ENCODE assay signal across 16 cellular contexts in the genomic region with DNA sequence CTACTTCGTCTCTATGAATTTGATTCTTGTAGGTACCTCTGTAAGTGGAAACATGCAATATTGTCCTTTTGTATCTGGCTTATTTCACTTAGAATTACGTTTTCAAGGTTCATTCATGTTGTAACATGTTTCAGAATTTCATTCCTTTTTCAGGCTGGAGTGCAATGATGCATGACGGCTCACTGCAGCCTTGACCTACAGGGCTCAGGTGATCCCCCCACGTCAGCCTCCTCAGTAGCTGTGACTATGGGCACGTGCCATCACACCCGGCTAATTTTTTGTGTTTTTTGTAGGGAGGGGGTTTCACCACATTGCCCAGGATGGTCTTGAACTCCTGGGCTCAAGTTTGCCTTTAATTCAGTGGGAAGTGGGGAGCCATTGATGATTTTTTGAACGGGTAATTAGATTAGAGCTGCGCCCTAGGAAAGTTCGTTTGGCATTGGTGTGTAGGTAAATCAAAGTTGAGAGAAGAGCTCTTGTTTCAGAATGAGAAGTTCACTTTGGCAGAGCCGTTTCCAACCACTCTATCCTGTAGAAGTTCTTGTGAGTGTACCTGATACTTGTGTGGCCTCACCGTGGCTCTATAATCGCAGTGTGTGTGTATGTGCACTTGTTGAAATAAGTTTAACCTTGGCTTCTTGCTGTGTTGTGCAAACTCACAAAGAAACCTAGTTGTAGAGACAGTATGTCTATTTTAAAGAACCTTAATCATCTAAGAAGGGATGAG.
DNase-seq lines count a peak whose midpoint lies in the region; ATAC-seq and TF ChIP-seq lines count a peak whose summit lies in the region.
"Had no signal": no experiment of that assay in that cellular context is flagged by ENCODE, and none has a peak within 500 bp of the region (broad histone marks: within the 10 kb centered on the region; RNA-seq: fewer than 3 reads in every experiment).

No MANE protein-coding gene starts in this region.

- H3K27ac Mint-ChIP-seq in T-helper 17 cell (peak overlapping the region; percentile 10), glutamatergic neuron (ENCODE audit: unreplicated experiment) (peak overlapping the region; percentile 13)

- DNase-seq in T-helper 17 cell = no peak
- DNase-seq in glutamatergic neuron = no peak
- no peak for DNase-seq in T-helper 9 cell
- no peak for DNase-seq in pons (ENCODE audit: low spot score)
- DNase-seq in NCI-H1105 (lab: John Stamatoyannopoulos, UW) = no peak
- DNase-seq: DMS 273 treated with DMSO at 0.1 percent for 48 hours, kidney, MV-4-11, ovary, SK-N-SH, spleen had no signal

- H3K27me3 ChIP-seq in BLaER1 = no peaks in the 10 kb centered on the region
- H3K27me3 ChIP-seq: ovary, spleen had no signal

- H3K4me3 Mint-ChIP-seq in T-helper 17 cell = peak overlapping the region; percentile 60
- H3K4me3 Mint-ChIP-seq in glutamatergic neuron (ENCODE audit: unreplicated experiment) = no peak overlapping the region
- H3K4me3 Mint-ChIP-seq: central memory CD8-positive, alpha-beta T cell had no signal

- H3K9me3 ChIP-seq in BLaER1 = peaks cover 4% of the 10 kb centered on the region
- no peaks in the 10 kb centered on the region for H3K9me3 ChIP-seq in T-helper 17 cell (ENCODE audit: control insufficient read depth, low read length, poor library complexity, severe bottlenecking)
- H3K9me3 ChIP-seq: mucosa of descending colon, ovary, SK-N-SH had no signal

- peak; percentile 43 for ATAC-seq in GM18868 (IDR thresholded peaks at IDR 0.05; ENCODE audit: unreplicated experiment)
- no peak for ATAC-seq in T-helper 17 cell
- ATAC-seq in GM21423 (IDR thresholded peaks at IDR 0.05; ENCODE audit: unreplicated experiment) = no peak

- H3K4me3 ChIP-seq in BLaER1 = no peak overlapping the region
- H3K4me3 ChIP-seq: mucosa of descending colon, ovary, spleen had no signal

- H3K27me3 Mint-ChIP-seq in T-helper 17 cell (peaks cover 7% of the 10 kb centered on the region), glutamatergic neuron (ENCODE audit: unreplicated experiment) (peaks cover 12% of the 10 kb centered on the region)
- H3K27me3 Mint-ChIP-seq: central memory CD8-positive, alpha-beta T cell had no signal

- H3K36me3 Mint-ChIP-seq in T-helper 17 cell (ENCODE audit: low read depth) (peaks cover 2% of the 10 kb centered on the region), glutamatergic neuron (ENCODE audit: unreplicated experiment) (peaks cover under 1% of the 10 kb centered on the region)

- peaks cover 11% of the 10 kb centered on the region for H3K4me1 ChIP-seq in BLaER1
- H3K4me1 ChIP-seq: spleen had no signal

- TF ChIP-seq CTCF in glutamatergic neuron (IDR thresholded peaks at IDR 0.05; ENCODE audit: partially characterized antibody, unreplicated experiment) = no peak

- H3K36me3 ChIP-seq in BLaER1 = no peaks in the 10 kb centered on the region
- H3K36me3 ChIP-seq: ovary had no signal

- peak overlapping the region; percentile 16; the same call in 1 of the 2 replicates for H3K4me2 ChIP-seq in BLaER1
- H3K4me2 ChIP-seq: SK-N-SH had no signal

- H3K4me1 Mint-ChIP-seq in T-helper 17 cell (no peaks in the 10 kb centered on the region), glutamatergic neuron (ENCODE audit: low read depth, unreplicated experiment) (peaks cover 37% of the 10 kb centered on the region)
- H3K4me1 Mint-ChIP-seq: central memory CD8-positive, alpha-beta T cell had no signal

- no peak overlapping the region for H3K9ac ChIP-seq in BLaER1
- H3K9ac ChIP-seq: SK-N-SH had no signal

- no peak overlapping the region for H3K27ac ChIP-seq in BLaER1
- H3K27ac ChIP-seq: ovary, spleen had no signal

- H4K20me1 ChIP-seq in BLaER1 = no peaks in the 10 kb centered on the region

- peaks cover 12% of the 10 kb centered on the region for H3K9me3 Mint-ChIP-seq in glutamatergic neuron (ENCODE audit: unreplicated experiment)
- H3K9me3 Mint-ChIP-seq: central memory CD8-positive, alpha-beta T cell had no signal
